In genomic region chr9:122036408-122036807, GRCh38 we compare ENCODE assay signal across 19 cellular contexts. TPM values are rescaled to one million over a fixed set of nuclear protein-coding genes. Genes with fewer than 3 reads are reported as not detected.
A peak's percentile ranks its signal among the peaks of the same experiment; 100 is the strongest.
DNase-seq lines count a peak whose midpoint lies in the region; ATAC-seq, FAIRE-seq and TF ChIP-seq lines count a peak whose summit lies in the region.
"Had no signal": no experiment of that assay in that cellular context is flagged by ENCODE, and none has a peak within 500 bp of the region (broad histone marks: within the 10 kb centered on the region; RNA-seq: fewer than 3 reads in every experiment).

No MANE protein-coding gene starts in this region.

- FAIRE-seq in A549 (lab: Jason Lieb, UNC) (no peak), astrocyte (lab: Jason Lieb, UNC) (no peak)
- FAIRE-seq: D721Med, G401.6, GM12891, HTR-8/SVneo had no signal

- peaks cover 40% of the 10 kb centered on the region for H3K4me1 Mint-ChIP-seq in HFFc6 (ENCODE audit: low read depth)
- peaks cover 27% of the 10 kb centered on the region for H3K4me1 Mint-ChIP-seq in astrocyte (ENCODE audit: low read depth, unreplicated experiment)
- no peaks in the 10 kb centered on the region for H3K4me1 Mint-ChIP-seq in activated T-cell treated with anti-CD3 and anti-CD28 coated beads, Interleukin-2, amount 50 U/mL, for 72 hours (ENCODE audit: low read depth)
- H3K4me1 Mint-ChIP-seq in natural killer cell = peaks cover 14 to 15% of the 10 kb centered on the region in 2 donors
- H3K4me1 Mint-ChIP-seq: CD4-positive, CD25-positive, alpha-beta regulatory T cell had no signal

- H3K9me3 Mint-ChIP-seq in HFFc6 (no peaks in the 10 kb centered on the region), astrocyte (ENCODE audit: unreplicated experiment) (no peaks in the 10 kb centered on the region), natural killer cell (no peaks in the 10 kb centered on the region)
- H3K9me3 Mint-ChIP-seq in activated T-cell treated with anti-CD3 and anti-CD28 coated beads, Interleukin-2, amount 50 U/mL, for 72 hours = no peaks in the 10 kb centered on the region
- H3K9me3 Mint-ChIP-seq: CD4-positive, CD25-positive, alpha-beta regulatory T cell had no signal

- H3K79me2 ChIP-seq in astrocyte (ENCODE audit: insufficient read depth, low read length) (no peaks in the 10 kb centered on the region), smooth muscle cell (ENCODE audit: low read depth) (no peaks in the 10 kb centered on the region)

- TF ChIP-seq EP300 in A549 (IDR thresholded peaks at IDR 0.05) = no peak

- no peaks in the 10 kb centered on the region for H3K27me3 ChIP-seq in astrocyte (ENCODE audit: insufficient read depth, low read length)
- no peaks in the 10 kb centered on the region for H3K27me3 ChIP-seq in smooth muscle cell (ENCODE audit: low read depth)
- H3K27me3 ChIP-seq: BE2C had no signal

- no peaks in the 10 kb centered on the region for H4K20me1 ChIP-seq in astrocyte (ENCODE audit: insufficient read depth, low read length)
- H4K20me1 ChIP-seq in smooth muscle cell (ENCODE audit: low read depth) = no peaks in the 10 kb centered on the region

- no peak overlapping the region for H2AFZ ChIP-seq in astrocyte (ENCODE audit: low read depth, low read length)
- H2AFZ ChIP-seq in smooth muscle cell (ENCODE audit: low read depth) = no peak overlapping the region

- H3K4me1 ChIP-seq in A549 = peaks cover 13% of the 10 kb centered on the region
- H3K4me1 ChIP-seq in astrocyte (ENCODE audit: insufficient read depth, low read length) = peaks cover 10% of the 10 kb centered on the region
- no peaks in the 10 kb centered on the region for H3K4me1 ChIP-seq in smooth muscle cell (ENCODE audit: low read depth)
- H3K4me1 ChIP-seq: Caco-2 had no signal

- intact Hi-C loops in natural killer cell (cut with micrococcal nuclease) = no loop called here

- WGBS in A549 (ENCODE audit: missing lambda C conversion rate) = 80% methylated on average over 4 of the region's 4 CpGs
- WGBS in smooth muscle cell (ENCODE audit: low lambda C conversion rate) = 93% methylated on average over 4 of the region's 4 CpGs

- TF ChIP-seq POLR2A in A549 (IDR thresholded peaks at IDR 0.05; ENCODE audit: low read length) = no peak

- H3K4me3 ChIP-seq in A549 (no peak overlapping the region), astrocyte (ENCODE audit: insufficient read depth, low read depth, low read length) (no peak overlapping the region), smooth muscle cell (no peak overlapping the region)

- ATAC-seq in A549 = no peak
- ATAC-seq in activated T-cell treated with anti-CD3 and anti-CD28 coated beads, Interleukin-2, amount 50 U/mL, for 72 hours (replicated peaks in 1 of 2) = no peak
- ATAC-seq in natural killer cell = no peak
- ATAC-seq in GM21737 (IDR thresholded peaks at IDR 0.05; ENCODE audit: unreplicated experiment) = no peak
- ATAC-seq: HCT116 had no signal

- H3K36me3 Mint-ChIP-seq in HFFc6 (ENCODE audit: low read depth) (no peaks in the 10 kb centered on the region), astrocyte (ENCODE audit: low read depth, unreplicated experiment) (peaks cover 8% of the 10 kb centered on the region), natural killer cell (no peaks in the 10 kb centered on the region)
- H3K36me3 Mint-ChIP-seq in activated T-cell treated with anti-CD3 and anti-CD28 coated beads, Interleukin-2, amount 50 U/mL, for 72 hours (ENCODE audit: insufficient read depth in 2 of 2) = no peaks in the 10 kb centered on the region

- no peak for TF ChIP-seq RAD21 in A549 (conservative IDR thresholded peaks at IDR 0.05 in 1 of 2, IDR thresholded peaks at IDR 0.05 in 1 of 2)

- POLR2A ChIA-PET in A549 (lab: Yijun Ruan, JAX) = no interaction called here

- no peaks in the 10 kb centered on the region for H3K9me3 ChIP-seq in A549
- no peaks in the 10 kb centered on the region for H3K9me3 ChIP-seq in astrocyte (ENCODE audit: insufficient read depth, low read depth, low read length)
- no peaks in the 10 kb centered on the region for H3K9me3 ChIP-seq in smooth muscle cell (replicated peaks; ENCODE audit: low read depth)
- H3K9me3 ChIP-seq: BE2C, Caco-2 had no signal

- H3F3A ChIP-seq in smooth muscle cell (ENCODE audit: low read depth) = no peaks in the 10 kb centered on the region

- TF ChIP-seq CTCF in A549 (IDR thresholded peaks at IDR 0.05) = no peak
- no peak for TF ChIP-seq CTCF in HFFc6 (IDR thresholded peaks at IDR 0.05)
- TF ChIP-seq CTCF in astrocyte (IDR thresholded peaks at IDR 0.05; ENCODE audit: insufficient read depth, low read depth, low read length) = no peak
- no peak for TF ChIP-seq CTCF in smooth muscle cell (IDR thresholded peaks at IDR 0.05; ENCODE audit: borderline replicate concordance, insufficient read depth, poor library complexity, severe bottlenecking)
- TF ChIP-seq CTCF in natural killer cell (IDR thresholded peaks at IDR 0.05) = no peak

- DNase-seq in A549 (ENCODE audit: low read depth in 1 of 2, low spot score in 1 of 2) (no peak), HFFc6 (no peak), astrocyte (ENCODE audit: low read depth) (no peak), smooth muscle cell (lab: John Stamatoyannopoulos, UW; ENCODE audit: unreplicated experiment) (no peak), natural killer cell (no peak)
- no peak for DNase-seq in activated T-cell treated with anti-CD3 and anti-CD28 coated beads, Interleukin-2, amount 50 U/mL, for 72 hours
- DNase-seq: 8988T; BE2C; C1 segment of cervical spinal cord; Caco-2; CD4-positive, CD25-positive, alpha-beta regulatory T cell; GOT3; H7 had no signal

- H3K27me3 Mint-ChIP-seq in HFFc6 (ENCODE audit: insufficient read depth) (no peaks in the 10 kb centered on the region), astrocyte (ENCODE audit: low read depth, unreplicated experiment) (no peaks in the 10 kb centered on the region), natural killer cell (ENCODE audit: low read depth in 2 of 2) (no peaks in the 10 kb centered on the region)
- no peaks in the 10 kb centered on the region for H3K27me3 Mint-ChIP-seq in activated T-cell treated with anti-CD3 and anti-CD28 coated beads, Interleukin-2, amount 50 U/mL, for 72 hours (ENCODE audit: low read depth)
- H3K27me3 Mint-ChIP-seq: CD4-positive, CD25-positive, alpha-beta regulatory T cell had no signal

- H3K9ac ChIP-seq in astrocyte (ENCODE audit: low read length) = no peak overlapping the region
- no peak overlapping the region for H3K9ac ChIP-seq in smooth muscle cell (ENCODE audit: low read depth)

- 0 out of 2 replicates have a peak overlapping the region, but pooled peaks have one; percentile 4 for H3K4me3 Mint-ChIP-seq in HFFc6
- H3K4me3 Mint-ChIP-seq in astrocyte (ENCODE audit: unreplicated experiment) = no peak overlapping the region
- H3K4me3 Mint-ChIP-seq in activated T-cell treated with anti-CD3 and anti-CD28 coated beads, Interleukin-2, amount 50 U/mL, for 72 hours = no peak overlapping the region
- no peak overlapping the region for H3K4me3 Mint-ChIP-seq in natural killer cell
- H3K4me3 Mint-ChIP-seq: CD4-positive, CD25-positive, alpha-beta regulatory T cell had no signal

- no peak overlapping the region for H3K27ac ChIP-seq in A549
- no peak overlapping the region for H3K27ac ChIP-seq in astrocyte (ENCODE audit: low read depth, low read length)
- H3K27ac ChIP-seq in smooth muscle cell (ENCODE audit: low read depth) = no peak overlapping the region

- H3K4me2 ChIP-seq in A549 = no peak overlapping the region
- no peak overlapping the region for H3K4me2 ChIP-seq in astrocyte (ENCODE audit: low read length)
- peak overlapping the region; percentile 36 for H3K4me2 ChIP-seq in smooth muscle cell

- CTCF ChIA-PET in A549 (lab: Yijun Ruan, JAX) = interaction anchor here (0.6 to 2.2 kb wide), 4 partner anchors 10 to 349 kb away, joined by 3 to 7 read pairs (median 3); no protein-coding TSS in a partner anchor

- peak overlapping the region; percentile 41; the same call in 1 of the 2 replicates for H3K27ac Mint-ChIP-seq in HFFc6
- peak overlapping the region; percentile 1 for H3K27ac Mint-ChIP-seq in astrocyte (ENCODE audit: unreplicated experiment)
- no peak overlapping the region for H3K27ac Mint-ChIP-seq in activated T-cell treated with anti-CD3 and anti-CD28 coated beads, Interleukin-2, amount 50 U/mL, for 72 hours
- H3K27ac Mint-ChIP-seq in natural killer cell = no peak overlapping the region

- H3K36me3 ChIP-seq in astrocyte (ENCODE audit: insufficient read depth, low read length) = no peaks in the 10 kb centered on the region
- H3K36me3 ChIP-seq in smooth muscle cell (ENCODE audit: low read depth) = no peaks in the 10 kb centered on the region

TF ChIP-seq in A549, 52 proteins besides CTCF, POLR2A, EP300 and RAD21:
- TF ChIP-seq MAFK (IDR thresholded peaks at IDR 0.05; ENCODE audit: partially characterized antibody) (peak; percentile 67), HEYL (CRISPR knock-in tag; IDR thresholded peaks at IDR 0.05) (no peak)
TF ChIP-seq in A549: peak in this region for 1.

RNA-seq across cellular contexts. Expression of gene TTLL11, which starts 56.7 kb away (rescaled TPM):
- polyA plus RNA-seq in A549 (2011; rRNA removed) = 2.6 and 3.0 TPM in 2 replicates
- polyA plus RNA-seq in A549 (2012; cell fraction: cytosol; rRNA removed) = 2.1 and 2.5 TPM in 2 replicates
- polyA plus RNA-seq in A549 (2012; cell fraction: nucleus; rRNA removed) = 2.0 and 2.6 TPM in 2 replicates
- 1.8 to 2.7 TPM (median 1.9 TPM) in 3 replicates for polyA plus RNA-seq in A549 (2017; fragmentation: RNase III; extraction: RNeasy Plus Mini Kit Qiagen cat#74134 plus additional on column Dnase treatment)
- 1.9 and 4.3 TPM in 2 replicates for polyA minus RNA-seq in A549 (2011; rRNA and poly(A)+ RNA removed)
- total RNA-seq in HFFc6 (2021; fragmentation: NEBNext Ultra II Directional; extraction: Animal tissue kit (Norgen Biotek cat#: 25700)) = 10 to 100 TPM in 1 of 6 experiments, 1 to 10 TPM in 5; 6.9 to 10.2 (median 8.3) TPM
- total RNA-seq in astrocyte = 6.6 and 6.9 TPM in 2 replicates
- total RNA-seq in smooth muscle cell = 2.6 and 3.4 TPM in 2 replicates
- polyA plus RNA-seq in smooth muscle cell = 3.7 and 4.4 TPM in 2 replicates
- total RNA-seq in activated T-cell treated with anti-CD3 and anti-CD28 coated beads, Interleukin-2, amount 50 U/mL, for 72 hours = 1 to 10 TPM; 2.5 to 2.6 TPM
- 1 to 10 TPM; 3.4 to 4.6 (median 3.6) TPM for total RNA-seq in natural killer cell

Comparison
In these comparisons a context has a peak if more than half of its experiments do, and no peak if none do; other contexts are left out.
1. H3K27ac Mint-ChIP-seq: peak in HFFc6 (single experiment) and astrocyte (single experiment); none in activated T-cell treated with anti-CD3 and anti-CD28 coated beads, Interleukin-2, amount 50 U/mL, for 72 hours (single experiment) and natural killer cell (0 of 2).